In the genomic region with DNA sequence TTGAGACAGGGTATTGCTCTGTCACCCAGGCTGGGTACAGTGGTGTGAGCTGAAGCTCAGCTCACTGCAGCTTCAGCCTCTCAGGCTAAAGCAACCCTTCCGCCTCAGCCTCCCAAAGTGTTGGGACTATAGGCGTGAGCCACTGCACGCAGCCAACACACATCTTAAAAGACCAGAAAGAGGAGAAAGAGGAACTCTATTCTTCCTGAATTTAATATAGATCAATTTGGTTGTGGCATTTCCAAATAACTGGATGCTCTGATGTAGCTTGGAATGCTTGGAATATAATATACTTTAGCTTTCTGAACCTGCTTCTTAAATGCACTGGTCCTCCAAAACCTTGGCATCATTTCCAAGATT, we compare ENCODE assay signal across 27 cellular contexts. TPM values are rescaled to one million over a fixed set of nuclear protein-coding genes. Genes with fewer than 3 reads are reported as not detected.
DNase-seq lines count a peak whose midpoint lies in the region; ATAC-seq and TF ChIP-seq lines count a peak whose summit lies in the region.
"Had no signal": no experiment of that assay in that cellular context is flagged by ENCODE, and none has a peak within 500 bp of the region (broad histone marks: within the 10 kb centered on the region; RNA-seq: fewer than 3 reads in every experiment).

No MANE protein-coding gene starts in this region.

- no peak for TF ChIP-seq CTCF in chondrocyte (IDR thresholded peaks at IDR 0.05)
- TF ChIP-seq CTCF in natural killer cell (IDR thresholded peaks at IDR 0.05) = no peak
- no peak for TF ChIP-seq CTCF in lower leg skin (IDR thresholded peaks at IDR 0.05)

- H3K9me3 ChIP-seq in BLaER1 treated with 17β-estradiol and CSF1 and Interleukin-3, amounts not matched to agents 10 nM and 100 nM (replicated peaks in 1 of 11) = peaks cover 9 to 18% (median 13%) of the 10 kb centered on the region in 11 experiments; a peak in 20 of 22 replicates
- H3K9me3 ChIP-seq: BE2C, right lobe of liver, thoracic aorta had no signal

- no peaks in the 10 kb centered on the region for H3K36me3 ChIP-seq in BLaER1 treated with 17β-estradiol and CSF1 and Interleukin-3, amounts not matched to agents 10 nM and 100 nM
- H3K36me3 ChIP-seq: BE2C, right lobe of liver, thoracic aorta had no signal

- WGBS in lower leg skin, 2 donors = 82 to 89% methylated on average over 3 of the region's 3 CpGs

- H3K36me3 Mint-ChIP-seq in chondrocyte (ENCODE audit: low read depth) = peaks cover 1% of the 10 kb centered on the region
- no peaks in the 10 kb centered on the region for H3K36me3 Mint-ChIP-seq in natural killer cell
- H3K36me3 Mint-ChIP-seq: activated CD8-positive, alpha-beta memory T cell treated with anti-CD3 and anti-CD28 coated beads, Interleukin-2, amount 10 ng/mL, durations not matched to agents 7 days and 5 days; activated naive CD4-positive, alpha-beta T cell treated with anti-CD3 and anti-CD28 coated beads, Interleukin-2, amount 10 ng/mL, durations not matched to agents 7 days and 5 days; IgD-negative memory B cell; T-cell had no signal

- H3K4me1 ChIP-seq in BLaER1 treated with 17β-estradiol and CSF1 and Interleukin-3, amounts not matched to agents 10 nM and 100 nM = peaks cover 24 to 43% (median 30%) of the 10 kb centered on the region in 10 experiments

- no peak for TF ChIP-seq POLR2A in lower leg skin (IDR thresholded peaks at IDR 0.05)

- H3K4me3 Mint-ChIP-seq in chondrocyte (ENCODE audit: unreplicated experiment) = peak overlapping the region; percentile 63
- H3K4me3 Mint-ChIP-seq in natural killer cell = peak overlapping the region; percentile 82
- H3K4me3 Mint-ChIP-seq: activated naive CD4-positive, alpha-beta T cell treated with anti-CD3 and anti-CD28 coated beads, Interleukin-2, amount 10 ng/mL, durations not matched to agents 7 days and 5 days had no signal

- H3K27ac Mint-ChIP-seq in chondrocyte (ENCODE audit: unreplicated experiment) (no peak overlapping the region), natural killer cell (no peak overlapping the region)
- H3K27ac Mint-ChIP-seq: activated CD8-positive, alpha-beta memory T cell treated with anti-CD3 and anti-CD28 coated beads, Interleukin-2, amount 10 ng/mL, durations not matched to agents 7 days and 5 days; activated naive CD4-positive, alpha-beta T cell treated with anti-CD3 and anti-CD28 coated beads, Interleukin-2, amount 10 ng/mL, durations not matched to agents 7 days and 5 days; activated T-helper 1 cell treated with anti-CD3 and anti-CD28 coated beads, Interleukin-12 subunit alpha, Interleukin-12 subunit beta, Interleukin-2, Interleukin-4 antibody, amounts not matched to agents 30 ng/mL and 10 ng/mL and 1 ng/mL, durations not matched to agents 14 hours and 24 hours and 36 hours; HFFc6; IgD-negative memory B cell had no signal

- no peak for ATAC-seq in natural killer cell
- ATAC-seq: activated CD8-positive, alpha-beta memory T cell treated with anti-CD3 and anti-CD28 coated beads, Interleukin-2, amount 10 ng/mL, durations not matched to agents 7 days and 5 days; GM12878; T-cell had no signal

- DNase-seq in MV-4-11 (lab: John Stamatoyannopoulos, UW) (peak; percentile 43), chondrocyte (ENCODE audit: low spot score) (peak; percentile 14), natural killer cell (no peak), NOMO-1 treated with DMSO at 0.1 percent for 48 hours (lab: John Stamatoyannopoulos, UW; ENCODE audit: unreplicated experiment) (no peak), lower leg skin (ENCODE audit: low spot score in 2 of 2) (no peak), H4 (ENCODE audit: low spot score) (no peak), NCI-H524 treated with DMSO at 0.1 percent for 48 hours (lab: John Stamatoyannopoulos, UW) (no peak)
- DNase-seq: activated CD4-positive, alpha-beta T cell treated with anti-CD3 and anti-CD28 coated beads for 48 hours; activated CD8-positive, alpha-beta memory T cell treated with anti-CD3 and anti-CD28 coated beads, Interleukin-2, amount 10 ng/mL, durations not matched to agents 7 days and 5 days; activated naive CD4-positive, alpha-beta T cell treated with anti-CD3 and anti-CD28 coated beads, Interleukin-2, amount 10 ng/mL, durations not matched to agents 7 days and 5 days; BE2C; DND-41; HFFc6; naive B cell; NCI-H146; NCI-H510A; SHP77 treated with DMSO at 0.1 percent for 48 hours; stimulated activated CD4-positive, alpha-beta T cell treated with anti-CD3 and anti-CD28 coated beads, Interleukin-4, amount 100 ng/mL, for 4 hours; stimulated activated naive CD4-positive, alpha-beta T cell treated with Interleukin-2 at 50 U/mL for 16 hours; T-cell had no signal

- H3K27ac ChIP-seq in BLaER1 treated with 17β-estradiol and CSF1 and Interleukin-3, amounts not matched to agents 10 nM and 100 nM = no peak overlapping the region
- H3K27ac ChIP-seq: right lobe of liver, thoracic aorta had no signal

- intact Hi-C loops in natural killer cell (cut with micrococcal nuclease) = loop anchor here (5.0 kb wide), 1 partner anchor 114 kb away; no protein-coding TSS in a partner anchor
- intact Hi-C loops in lower leg skin (cut with DNase I; ENCODE audit: low total_unique reads) = no loop called here

- H3K27me3 Mint-ChIP-seq in chondrocyte (ENCODE audit: low read depth) (peaks cover 3% of the 10 kb centered on the region), natural killer cell (ENCODE audit: low read depth in 2 of 2) (peaks cover 6 to 8% of the 10 kb centered on the region in 2 donors)

- H3K4me3 ChIP-seq in BLaER1 treated with 17β-estradiol and CSF1 and Interleukin-3, amounts not matched to agents 10 nM and 100 nM = peak overlapping the region in 1 of 10 experiments; percentile 47; a peak in 1 of 20 replicates
- no peak overlapping the region for H3K4me3 ChIP-seq in lower leg skin (ENCODE audit: low read depth, poor library complexity, severe bottlenecking)
- H3K4me3 ChIP-seq: GM12878 had no signal

- H3K4me1 Mint-ChIP-seq in chondrocyte (ENCODE audit: low read depth) = peaks cover 42% of the 10 kb centered on the region
- peaks cover 30% of the 10 kb centered on the region in 2 donors for H3K4me1 Mint-ChIP-seq in natural killer cell

- peaks cover 0 to 21% (median 5%) of the 10 kb centered on the region in 11 experiments; a peak in 11 of 22 replicates for H4K20me1 ChIP-seq in BLaER1 treated with 17β-estradiol and CSF1 and Interleukin-3, amounts not matched to agents 10 nM and 100 nM

- no peaks in the 10 kb centered on the region for H3K9me3 Mint-ChIP-seq in chondrocyte (ENCODE audit: low read depth)
- no peaks in the 10 kb centered on the region for H3K9me3 Mint-ChIP-seq in natural killer cell
- H3K9me3 Mint-ChIP-seq: activated naive CD4-positive, alpha-beta T cell treated with anti-CD3 and anti-CD28 coated beads, Interleukin-2, amount 10 ng/mL, durations not matched to agents 7 days and 5 days; activated T-helper 1 cell treated with anti-CD3 and anti-CD28 coated beads, Interleukin-12 subunit alpha, Interleukin-12 subunit beta, Interleukin-2, Interleukin-4 antibody, amounts not matched to agents 30 ng/mL and 10 ng/mL and 1 ng/mL, durations not matched to agents 14 hours and 24 hours and 36 hours; HFFc6 had no signal

- H3K9ac ChIP-seq in BLaER1 treated with 17β-estradiol and CSF1 and Interleukin-3, amounts not matched to agents 10 nM and 100 nM = no peak overlapping the region

- H3K4me2 ChIP-seq in BLaER1 treated with 17β-estradiol and CSF1 and Interleukin-3, amounts not matched to agents 10 nM and 100 nM = peak overlapping the region; percentile 80 to 98 (median 94); a peak in 21 of 22 replicates

- peaks cover 12 to 43% (median 31%) of the 10 kb centered on the region in 11 experiments for H3K27me3 ChIP-seq in BLaER1 treated with 17β-estradiol and CSF1 and Interleukin-3, amounts not matched to agents 10 nM and 100 nM
- H3K27me3 ChIP-seq: right lobe of liver had no signal

RNA-seq across cellular contexts. Expression of gene ADAMTS14, which starts 1.1 kb away (rescaled TPM):
- total RNA-seq in chondrocyte = 7.7 to 9.2 TPM (median 8.7 TPM) in 3 replicates
- total RNA-seq in natural killer cell = 1 to 10 TPM in 2 of 3 donors, under 1 TPM in 1; 0.70 to 1.5 (median 1.1) TPM
- total RNA-seq in lower leg skin = 1 to 10 TPM in 1 of 4 donors, under 1 TPM in 2, not detected in 1; 0.22 to 1.0 (median 0.34) TPM
- total RNA-seq in H4 (2014; rRNA removed; shearing (Covaris generic)) = 0.45 and 0.74 TPM in 2 replicates
- total RNA-seq: GM12878, MCF 10A had no signal

Comparison
In these comparisons a context has a peak if more than half of its experiments do, and no peak if none do; other contexts are left out.
1. DNase-seq: peak in MV-4-11 (single experiment) and chondrocyte (single experiment); none in natural killer cell (single experiment), NOMO-1 treated with DMSO at 0.1 percent for 48 hours (single experiment), lower leg skin (0 of 2), H4 (single experiment) and NCI-H524 treated with DMSO at 0.1 percent for 48 hours (single experiment).